ENCODE assay signal across 9 cellular contexts in the genomic region with DNA sequence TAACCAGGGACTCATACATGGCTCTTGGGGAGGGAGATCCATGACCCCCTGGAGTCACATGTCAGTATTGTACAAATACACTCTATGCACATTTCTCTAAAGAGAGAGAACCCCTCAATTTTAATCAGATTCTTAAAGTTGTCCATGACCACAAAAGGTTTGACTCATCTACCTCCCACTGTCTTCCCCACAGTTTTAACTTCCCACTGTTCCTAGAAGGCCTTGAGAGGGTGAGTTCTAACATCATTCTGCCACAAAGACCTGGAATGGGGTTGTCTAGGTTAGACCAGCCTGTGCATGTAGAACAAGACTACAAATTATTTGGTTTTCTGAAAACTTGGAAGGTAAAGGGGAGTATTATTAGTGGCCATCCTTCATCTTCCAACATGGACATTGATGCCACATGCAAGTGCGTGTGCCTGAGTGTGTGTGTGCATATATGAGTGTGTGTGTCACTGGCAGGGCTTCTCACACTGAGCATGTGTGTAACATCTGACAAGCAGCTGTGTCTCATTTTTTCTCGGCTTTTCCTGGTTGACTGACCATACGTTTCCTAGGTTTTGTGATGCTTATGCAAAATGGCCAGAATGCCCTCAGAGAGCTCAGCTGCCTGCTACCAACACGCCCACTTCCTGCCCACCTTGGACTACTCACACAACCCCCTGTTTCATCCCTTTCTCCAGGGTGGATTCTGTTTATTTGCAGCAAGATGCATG.
DNase-seq lines count a peak whose midpoint lies in the region; ATAC-seq and TF ChIP-seq lines count a peak whose summit lies in the region.
"Had no signal": no experiment of that assay in that cellular context is flagged by ENCODE, and none has a peak within 500 bp of the region (broad histone marks: within the 10 kb centered on the region; RNA-seq: fewer than 3 reads in every experiment).

No MANE protein-coding gene starts in this region.

- no peaks in the 10 kb centered on the region for H3K36me3 Mint-ChIP-seq in activated CD8-positive, alpha-beta T cell treated with anti-CD3 and anti-CD28 coated beads, Interleukin-2, amount 10 ng/mL, durations not matched to agents 7 days and 5 days (ENCODE audit: low read depth)
- H3K36me3 Mint-ChIP-seq: naive B cell had no signal

- no peak for DNase-seq in DND-41
- DNase-seq in NAMALWA (ENCODE audit: low spot score), result peak; percentile 73
- DNase-seq in glomerular visceral epithelial cell (ENCODE audit: extremely low spot score), result peak; percentile 40
- no peak for DNase-seq in activated CD8-positive, alpha-beta T cell treated with anti-CD3 and anti-CD28 coated beads, Interleukin-2, amount 10 ng/mL, durations not matched to agents 7 days and 5 days
- no peak for DNase-seq in left ventricle myocardium superior
- no peak for DNase-seq in RPMI8226
- no peak for DNase-seq in HPDE6-E6E7 (ENCODE audit: extremely low spot score)
- DNase-seq: naive B cell had no signal

- no peak overlapping the region for H2AFZ ChIP-seq in DND-41 (ENCODE audit: low read depth, low read length)

- peaks cover 6% of the 10 kb centered on the region for H3K4me1 Mint-ChIP-seq in activated CD8-positive, alpha-beta T cell treated with anti-CD3 and anti-CD28 coated beads, Interleukin-2, amount 10 ng/mL, durations not matched to agents 7 days and 5 days (ENCODE audit: low read depth)

- no peak overlapping the region for H3K27ac ChIP-seq in DND-41 (ENCODE audit: low read length)

- CTCF ChIA-PET in activated CD8-positive, alpha-beta T cell treated with anti-CD3 and anti-CD28 coated beads, Interleukin-2, amount 10 ng/mL, durations not matched to agents 7 days and 5 days (lab: Charles Lee), result interaction anchor here (1.3 kb wide), 1 partner anchor 32 kb away, joined by 6 read pairs; no protein-coding TSS in a partner anchor

- H4K20me1 ChIP-seq in DND-41 (ENCODE audit: insufficient read depth, low read length), result no peaks in the 10 kb centered on the region

- no peak overlapping the region for H3K27ac Mint-ChIP-seq in activated CD8-positive, alpha-beta T cell treated with anti-CD3 and anti-CD28 coated beads, Interleukin-2, amount 10 ng/mL, durations not matched to agents 7 days and 5 days

- intact Hi-C loops in left ventricle myocardium superior (cut with micrococcal nuclease), result no loop called here

- peak; percentile 44; the same call in 1 of the 3 replicates for ATAC-seq in DND-41 (ENCODE audit: insufficient read depth, low read depth)
- ATAC-seq in GM21723 (IDR thresholded peaks at IDR 0.05; ENCODE audit: unreplicated experiment), result peak; percentile 40
- no peak for ATAC-seq in activated CD8-positive, alpha-beta T cell treated with anti-CD3 and anti-CD28 coated beads, Interleukin-2, amount 10 ng/mL, durations not matched to agents 7 days and 5 days
- ATAC-seq in left ventricle myocardium superior, result no peak

- H3K79me2 ChIP-seq in DND-41 (ENCODE audit: insufficient read depth, low read length), result no peaks in the 10 kb centered on the region

- H3K27me3 ChIP-seq in DND-41 (ENCODE audit: insufficient read depth, low read length, poor library complexity), result peaks cover 46% of the 10 kb centered on the region

- H3K4me3 ChIP-seq in DND-41 (ENCODE audit: low read depth in 1 of 2, low read length in 2 of 2), result no peak overlapping the region

- peaks cover 25% of the 10 kb centered on the region for H3K27me3 Mint-ChIP-seq in activated CD8-positive, alpha-beta T cell treated with anti-CD3 and anti-CD28 coated beads, Interleukin-2, amount 10 ng/mL, durations not matched to agents 7 days and 5 days (ENCODE audit: low read depth)

- no peaks in the 10 kb centered on the region for H3K9me3 ChIP-seq in DND-41 (ENCODE audit: insufficient read depth, low read length, severe bottlenecking)

- H3K4me3 Mint-ChIP-seq in activated CD8-positive, alpha-beta T cell treated with anti-CD3 and anti-CD28 coated beads, Interleukin-2, amount 10 ng/mL, durations not matched to agents 7 days and 5 days, result no peak overlapping the region

- no peak overlapping the region for H3K9ac ChIP-seq in DND-41 (ENCODE audit: low read depth, low read length)

- no peak for TF ChIP-seq CTCF in DND-41 (IDR thresholded peaks at IDR 0.05; ENCODE audit: borderline replicate concordance, extremely low read depth, low read length, poor library complexity, severe bottlenecking)

- H3K4me2 ChIP-seq in DND-41 (ENCODE audit: insufficient read depth, low read length), result no peak overlapping the region

- POLR2A ChIA-PET in activated CD8-positive, alpha-beta T cell treated with anti-CD3 and anti-CD28 coated beads, Interleukin-2, amount 10 ng/mL, durations not matched to agents 7 days and 5 days (lab: Charles Lee), result no interaction called here

- no peaks in the 10 kb centered on the region for H3K36me3 ChIP-seq in DND-41 (ENCODE audit: insufficient read depth, low read length)

- no peaks in the 10 kb centered on the region for H3K9me3 Mint-ChIP-seq in activated CD8-positive, alpha-beta T cell treated with anti-CD3 and anti-CD28 coated beads, Interleukin-2, amount 10 ng/mL, durations not matched to agents 7 days and 5 days (ENCODE audit: insufficient read depth)
- H3K9me3 Mint-ChIP-seq: naive B cell had no signal

- no peaks in the 10 kb centered on the region for H3K4me1 ChIP-seq in DND-41 (ENCODE audit: insufficient read depth, low read length)

Comparison
In these comparisons a context has a peak if more than half of its experiments do, and no peak if none do; other contexts are left out.
1. ATAC-seq: peak in DND-41 (single experiment) and GM21723 (single experiment); none in activated CD8-positive, alpha-beta T cell treated with anti-CD3 and anti-CD28 coated beads, Interleukin-2, amount 10 ng/mL, durations not matched to agents 7 days and 5 days (single experiment) and left ventricle myocardium superior (single experiment).
2. DNase-seq: peak in NAMALWA (single experiment) and glomerular visceral epithelial cell (single experiment); none in DND-41 (single experiment), activated CD8-positive, alpha-beta T cell treated with anti-CD3 and anti-CD28 coated beads, Interleukin-2, amount 10 ng/mL, durations not matched to agents 7 days and 5 days (single experiment), left ventricle myocardium superior (single experiment), RPMI8226 (single experiment) and HPDE6-E6E7 (single experiment).